1 cellular context compared by ENCODE assay signal in genomic region chr3:52845157-52845556, GRCh38.
A peak's percentile ranks its signal among the peaks of the same experiment; 100 is the strongest.
TF ChIP-seq lines count a peak whose summit lies in the region.

No MANE protein-coding gene starts in this region.

TF ChIP-seq in HepG2, 621 proteins besides CTCF, POLR2A, EP300 and RAD21 (continued from another document and continues in another):
- TF ChIP-seq, protein P1, sequence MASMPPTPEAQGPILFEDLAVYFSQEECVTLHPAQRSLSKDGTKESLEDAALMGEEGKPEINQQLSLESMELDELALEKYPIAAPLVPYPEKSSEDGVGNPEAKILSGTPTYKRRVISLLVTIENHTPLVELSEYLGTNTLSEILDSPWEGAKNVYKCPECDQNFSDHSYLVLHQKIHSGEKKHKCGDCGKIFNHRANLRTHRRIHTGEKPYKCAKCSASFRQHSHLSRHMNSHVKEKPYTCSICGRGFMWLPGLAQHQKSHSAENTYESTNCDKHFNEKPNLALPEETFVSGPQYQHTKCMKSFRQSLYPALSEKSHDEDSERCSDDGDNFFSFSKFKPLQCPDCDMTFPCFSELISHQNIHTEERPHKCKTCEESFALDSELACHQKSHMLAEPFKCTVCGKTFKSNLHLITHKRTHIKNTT (CRISPR knock-in tag; IDR thresholded peaks at IDR 0.05) = no peak
- TF ChIP-seq TCF12 (IDR thresholded peaks at IDR 0.05) (no peak), TCF12 (CRISPR knock-in tag; IDR thresholded peaks at IDR 0.05) (no peak), AKAP8 (CRISPR knock-in tag; IDR thresholded peaks at IDR 0.05) (no peak), MIER3 (CRISPR knock-in tag; IDR thresholded peaks at IDR 0.05; ENCODE audit: borderline replicate concordance) (no peak), ZNF614 (CRISPR knock-in tag; IDR thresholded peaks at IDR 0.05; ENCODE audit: borderline replicate concordance) (no peak), MAFG (CRISPR knock-in tag; IDR thresholded peaks at IDR 0.05) (no peak), HNF1B (CRISPR knock-in tag; IDR thresholded peaks at IDR 0.05) (peak; percentile 27; the same call in 1 of the 2 replicates), ARNT (IDR thresholded peaks at IDR 0.05) (no peak), FOXP1 (IDR thresholded peaks at IDR 0.05) (no peak), FOXP1 (CRISPR knock-in tag; IDR thresholded peaks at IDR 0.05) (peak; percentile 48), NAIF1 (CRISPR knock-in tag; IDR thresholded peaks at IDR 0.05; ENCODE audit: borderline replicate concordance) (no peak), GATA4 (IDR thresholded peaks at IDR 0.05; ENCODE audit: borderline replicate concordance, low read depth) (no peak), ZNF547 (CRISPR knock-in tag; IDR thresholded peaks at IDR 0.05) (no peak), CENPT (CRISPR knock-in tag; IDR thresholded peaks at IDR 0.05; ENCODE audit: low read depth) (no peak), NFE2L1 (CRISPR knock-in tag; IDR thresholded peaks at IDR 0.05; ENCODE audit: borderline replicate concordance) (no peak), TOE1 (CRISPR knock-in tag; IDR thresholded peaks at IDR 0.05) (no peak), HOXD1 (CRISPR knock-in tag; IDR thresholded peaks at IDR 0.05) (no peak), ATAD3A (CRISPR knock-in tag; IDR thresholded peaks at IDR 0.05) (no peak), ZBTB4 (CRISPR knock-in tag; IDR thresholded peaks at IDR 0.05; ENCODE audit: borderline replicate concordance) (no peak), ZNF138 (CRISPR knock-in tag; IDR thresholded peaks at IDR 0.05; ENCODE audit: low read depth) (no peak), BATF2 (CRISPR knock-in tag; IDR thresholded peaks at IDR 0.05) (no peak), RNF2 (conservative IDR thresholded peaks at IDR 0.05; ENCODE audit: low read depth) (no peak), ZNF251 (CRISPR knock-in tag; IDR thresholded peaks at IDR 0.05) (no peak), FOSL2 (CRISPR knock-in tag; IDR thresholded peaks at IDR 0.05) (peak; percentile 52), ZNF10 (CRISPR knock-in tag; IDR thresholded peaks at IDR 0.05; ENCODE audit: borderline replicate concordance, low read depth) (no peak), ZNF605 (CRISPR knock-in tag; IDR thresholded peaks at IDR 0.05) (no peak), ZBTB8A (CRISPR knock-in tag; IDR thresholded peaks at IDR 0.05; ENCODE audit: borderline replicate concordance, low read depth) (no peak), NCOA1 (CRISPR knock-in tag; IDR thresholded peaks at IDR 0.05) (no peak), FOXA1 (IDR thresholded peaks at IDR 0.05) (no peak), FOXA1 (CRISPR knock-in tag; IDR thresholded peaks at IDR 0.05) (peak; percentile 92), MXI1 (IDR thresholded peaks at IDR 0.05; ENCODE audit: borderline replicate concordance, low read depth, low read length) (no peak), GATAD2A (CRISPR knock-in tag; IDR thresholded peaks at IDR 0.05) (peak; percentile 82), NCOA5 (CRISPR knock-in tag; IDR thresholded peaks at IDR 0.05) (no peak), PREB (CRISPR knock-in tag; IDR thresholded peaks at IDR 0.05) (no peak), ASH2L (IDR thresholded peaks at IDR 0.05; ENCODE audit: insufficient read length, low read depth, low read length) (no peak), CBFB (CRISPR knock-in tag; IDR thresholded peaks at IDR 0.05) (no peak), REST (IDR thresholded peaks at IDR 0.05; ENCODE audit: borderline replicate concordance in 1 of 2, low read depth in 1 of 2, low read length in 2 of 2) (no peak), DMTF1 (CRISPR knock-in tag; IDR thresholded peaks at IDR 0.05) (no peak)
- TF ChIP-seq, protein P2, sequence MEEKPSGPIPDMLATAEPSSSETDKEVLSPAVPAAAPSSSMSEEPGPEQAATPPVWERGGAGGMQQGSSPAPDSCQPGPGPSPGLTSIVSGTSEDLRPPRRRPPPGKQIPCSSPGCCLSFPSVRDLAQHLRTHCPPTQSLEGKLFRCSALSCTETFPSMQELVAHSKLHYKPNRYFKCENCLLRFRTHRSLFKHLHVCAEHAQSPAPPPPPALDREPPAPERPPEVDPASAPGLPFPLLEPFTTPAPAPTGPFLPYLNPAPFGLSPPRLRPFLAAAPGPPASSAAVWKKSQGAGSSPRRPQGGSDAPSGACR (CRISPR knock-in tag; IDR thresholded peaks at IDR 0.05) = no peak
- TF ChIP-seq, protein P3, sequence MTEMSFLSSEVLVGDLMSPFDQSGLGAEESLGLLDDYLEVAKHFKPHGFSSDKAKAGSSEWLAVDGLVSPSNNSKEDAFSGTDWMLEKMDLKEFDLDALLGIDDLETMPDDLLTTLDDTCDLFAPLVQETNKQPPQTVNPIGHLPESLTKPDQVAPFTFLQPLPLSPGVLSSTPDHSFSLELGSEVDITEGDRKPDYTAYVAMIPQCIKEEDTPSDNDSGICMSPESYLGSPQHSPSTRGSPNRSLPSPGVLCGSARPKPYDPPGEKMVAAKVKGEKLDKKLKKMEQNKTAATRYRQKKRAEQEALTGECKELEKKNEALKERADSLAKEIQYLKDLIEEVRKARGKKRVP (CRISPR knock-in tag; IDR thresholded peaks at IDR 0.05) = peak in 1 of 2 experiments; percentile 37; a peak in 1 of 4 replicates
- TF ChIP-seq, protein P4, sequence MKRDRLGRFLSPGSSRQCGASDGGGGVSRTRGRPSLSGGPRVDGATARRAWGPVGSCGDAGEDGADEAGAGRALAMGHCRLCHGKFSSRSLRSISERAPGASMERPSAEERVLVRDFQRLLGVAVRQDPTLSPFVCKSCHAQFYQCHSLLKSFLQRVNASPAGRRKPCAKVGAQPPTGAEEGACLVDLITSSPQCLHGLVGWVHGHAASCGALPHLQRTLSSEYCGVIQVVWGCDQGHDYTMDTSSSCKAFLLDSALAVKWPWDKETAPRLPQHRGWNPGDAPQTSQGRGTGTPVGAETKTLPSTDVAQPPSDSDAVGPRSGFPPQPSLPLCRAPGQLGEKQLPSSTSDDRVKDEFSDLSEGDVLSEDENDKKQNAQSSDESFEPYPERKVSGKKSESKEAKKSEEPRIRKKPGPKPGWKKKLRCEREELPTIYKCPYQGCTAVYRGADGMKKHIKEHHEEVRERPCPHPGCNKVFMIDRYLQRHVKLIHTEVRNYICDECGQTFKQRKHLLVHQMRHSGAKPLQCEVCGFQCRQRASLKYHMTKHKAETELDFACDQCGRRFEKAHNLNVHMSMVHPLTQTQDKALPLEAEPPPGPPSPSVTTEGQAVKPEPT (CRISPR knock-in tag; IDR thresholded peaks at IDR 0.05; ENCODE audit: low read depth) = no peak
- TF ChIP-seq, protein P5, sequence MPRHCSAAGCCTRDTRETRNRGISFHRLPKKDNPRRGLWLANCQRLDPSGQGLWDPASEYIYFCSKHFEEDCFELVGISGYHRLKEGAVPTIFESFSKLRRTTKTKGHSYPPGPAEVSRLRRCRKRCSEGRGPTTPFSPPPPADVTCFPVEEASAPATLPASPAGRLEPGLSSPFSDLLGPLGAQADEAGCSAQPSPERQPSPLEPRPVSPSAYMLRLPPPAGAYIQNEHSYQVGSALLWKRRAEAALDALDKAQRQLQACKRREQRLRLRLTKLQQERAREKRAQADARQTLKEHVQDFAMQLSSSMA (CRISPR knock-in tag; IDR thresholded peaks at IDR 0.05) = no peak
- TF ChIP-seq, protein P6, sequence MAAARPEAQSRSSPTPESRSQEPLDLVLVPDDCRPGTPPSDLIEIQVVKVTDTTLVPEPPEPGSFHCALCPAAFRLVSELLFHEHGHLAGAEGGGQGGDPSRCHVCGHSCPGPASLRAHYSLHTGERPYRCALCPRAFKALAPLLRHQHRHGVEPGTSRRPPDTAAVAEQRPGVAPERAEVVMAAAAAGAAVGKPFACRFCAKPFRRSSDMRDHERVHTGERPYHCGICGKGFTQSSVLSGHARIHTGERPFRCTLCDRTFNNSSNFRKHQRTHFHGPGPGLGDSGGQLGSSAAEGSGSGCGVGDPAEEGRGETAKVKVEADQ (CRISPR knock-in tag; IDR thresholded peaks at IDR 0.05; ENCODE audit: borderline replicate concordance) = no peak
